ENCODE assay signal across 1 cellular context in genomic region chr10:97334370-97335175, GRCh38.
TF ChIP-seq lines count a peak whose summit lies in the region.

Gene FRAT2, minus strand, starts transcription at chr10:97334729. Its CDS starts 157 bp downstream, at chr10:97334572.

TF ChIP-seq in HEK293, 187 proteins besides CTCF, POLR2A, EP300 and RAD21 (continued from another document and continues in another):
- peak; percentile 33; the same call in 1 of the 2 replicates for TF ChIP-seq ZBTB21 (tag by site-specific recombination; IDR thresholded peaks at IDR 0.05)
- TF ChIP-seq ZBTB49 (tag by site-specific recombination; IDR thresholded peaks at IDR 0.05; ENCODE audit: low read depth), result no peak
- TF ChIP-seq KLF9 (tag by site-specific recombination; IDR thresholded peaks at IDR 0.05; ENCODE audit: low read depth), result peak; percentile 100
- TF ChIP-seq ZNF23 (tag by site-specific recombination; IDR thresholded peaks at IDR 0.05; ENCODE audit: borderline replicate concordance), result no peak
- no peak for TF ChIP-seq ZNF776 (tag by site-specific recombination; IDR thresholded peaks at IDR 0.05; ENCODE audit: borderline replicate concordance)
- peak; percentile 97 for TF ChIP-seq ZBTB8A (tag by site-specific recombination; IDR thresholded peaks at IDR 0.05)
- TF ChIP-seq ZNF354C (tag by site-specific recombination; IDR thresholded peaks at IDR 0.05; ENCODE audit: borderline replicate concordance, low read depth), result no peak
- peak; percentile 51; the same call in 1 of the 2 replicates for TF ChIP-seq REST (tag by site-specific recombination; IDR thresholded peaks at IDR 0.05)
- peak; percentile 100 for TF ChIP-seq KLF10 (tag by site-specific recombination; IDR thresholded peaks at IDR 0.05)
- TF ChIP-seq PRDM6 (tag by site-specific recombination; IDR thresholded peaks at IDR 0.05), result 0 out of 2 replicates have a peak, but pooled peaks have one; percentile 6
- TF ChIP-seq YY2 (tag by site-specific recombination; IDR thresholded peaks at IDR 0.05), result no peak; the same call in 1 of the 2 replicates
- TF ChIP-seq SP3 (tag by site-specific recombination; IDR thresholded peaks at IDR 0.05), result peak; percentile 92
- TF ChIP-seq ZNF341 (tag by site-specific recombination; IDR thresholded peaks at IDR 0.05; ENCODE audit: low read depth), result no peak
- no peak for TF ChIP-seq ZNF707 (tag by site-specific recombination; IDR thresholded peaks at IDR 0.05)
- peak; percentile 95 for TF ChIP-seq ZEB2 (tag by site-specific recombination; IDR thresholded peaks at IDR 0.05)
- TF ChIP-seq ZNF391 (tag by site-specific recombination; IDR thresholded peaks at IDR 0.05; ENCODE audit: borderline replicate concordance, low read depth), result peak; percentile 76; the same call in 1 of the 2 replicates
- peak; percentile 81 for TF ChIP-seq KLF7 (tag by site-specific recombination; IDR thresholded peaks at IDR 0.05; ENCODE audit: borderline replicate concordance)
- peak; percentile 92 for TF ChIP-seq ATF2 (tag by site-specific recombination; IDR thresholded peaks at IDR 0.05; ENCODE audit: low read depth)
- no peak for TF ChIP-seq ZNF704 (tag by site-specific recombination; IDR thresholded peaks at IDR 0.05)
- TF ChIP-seq ZNF133 (tag by site-specific recombination; IDR thresholded peaks at IDR 0.05), result no peak
- TF ChIP-seq ZFHX2 (tag by site-specific recombination; conservative IDR thresholded peaks at IDR 0.05), result peak; percentile 99
- TF ChIP-seq ZNF449 (tag by site-specific recombination; IDR thresholded peaks at IDR 0.05), result peak; percentile 52
- 0 out of 2 replicates have a peak, but pooled peaks have one; percentile 20 for TF ChIP-seq TSHZ1 (tag by site-specific recombination; IDR thresholded peaks at IDR 0.05; ENCODE audit: borderline replicate concordance)
- peak; percentile 96 for TF ChIP-seq SP7 (tag by site-specific recombination; IDR thresholded peaks at IDR 0.05)
- TF ChIP-seq TCF7L2 (IDR thresholded peaks at IDR 0.05; ENCODE audit: borderline replicate concordance, low read depth, low read length), result no peak
- TF ChIP-seq ZIC2 (tag by site-specific recombination; IDR thresholded peaks at IDR 0.05), result peak; percentile 87
- no peak for TF ChIP-seq ZNF777 (tag by site-specific recombination; IDR thresholded peaks at IDR 0.05; ENCODE audit: borderline replicate concordance)
- TF ChIP-seq ZNF692 (tag by site-specific recombination; IDR thresholded peaks at IDR 0.05), result peak; percentile 93
- TF ChIP-seq ZNF394 (tag by site-specific recombination; IDR thresholded peaks at IDR 0.05; ENCODE audit: borderline replicate concordance), result peak; percentile 59
- TF ChIP-seq EGR2 (tag by site-specific recombination; IDR thresholded peaks at IDR 0.05; ENCODE audit: low read depth), result peak; percentile 96
- no peak for TF ChIP-seq GLI2 (tag by site-specific recombination; IDR thresholded peaks at IDR 0.05; ENCODE audit: borderline replicate concordance, low read depth)
- peak; percentile 93 for TF ChIP-seq PATZ1 (tag by site-specific recombination; IDR thresholded peaks at IDR 0.05)
- TF ChIP-seq YY1 (tag by site-specific recombination; IDR thresholded peaks at IDR 0.05), result peak; percentile 56; the same call in 1 of the 2 replicates
- TF ChIP-seq ZFP37 (tag by site-specific recombination; IDR thresholded peaks at IDR 0.05), result peak; percentile 72; the same call in 1 of the 2 replicates
- TF ChIP-seq ZBTB26 (tag by site-specific recombination; optimal IDR thresholded peaks at IDR 0.05), result peak; percentile 94
- 0 out of 2 replicates have a peak, but pooled peaks have one; percentile 30 for TF ChIP-seq FEZF1 (tag by site-specific recombination; IDR thresholded peaks at IDR 0.05)
- TF ChIP-seq ZNF629 (tag by site-specific recombination; IDR thresholded peaks at IDR 0.05), result peak; percentile 93
- peak; percentile 63 for TF ChIP-seq ZSCAN30 (tag by site-specific recombination; IDR thresholded peaks at IDR 0.05)
